ENCODE assay signal across 17 cellular contexts in the genomic region with DNA sequence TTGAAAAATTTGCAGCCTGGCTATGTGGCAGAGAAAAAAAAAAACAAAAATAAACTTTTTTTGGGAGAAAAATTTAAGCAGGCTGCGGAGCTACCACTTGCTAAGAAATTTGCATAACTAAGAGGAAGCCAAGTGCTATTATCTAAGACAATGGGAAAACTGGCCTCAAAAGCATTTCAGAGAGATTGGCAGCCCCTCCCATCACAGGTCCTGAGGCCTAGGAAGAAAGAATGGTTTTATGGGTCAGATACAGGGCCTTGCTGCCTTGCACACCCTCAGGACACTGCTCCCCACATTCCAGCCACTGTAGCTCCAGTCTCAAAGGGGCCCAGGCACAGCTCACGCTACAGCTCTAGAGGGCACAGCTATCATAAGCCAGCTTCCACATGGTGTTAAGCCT.
DNase-seq lines count a peak whose midpoint lies in the region; ATAC-seq and TF ChIP-seq lines count a peak whose summit lies in the region.
"Had no signal": no experiment of that assay in that cellular context is flagged by ENCODE, and none has a peak within 500 bp of the region (broad histone marks: within the 10 kb centered on the region; RNA-seq: fewer than 3 reads in every experiment).

No MANE protein-coding gene starts in this region.

- POLR2A ChIA-PET in MCF 10A (lab: Yijun Ruan, JAX): no interaction called here

- no peak overlapping the region for H3K23ac ChIP-seq in mesendoderm (ENCODE audit: low read length)

- no peak overlapping the region for H3K56ac ChIP-seq in mesendoderm (ENCODE audit: low read length)

- H2BK5ac ChIP-seq in mesendoderm (ENCODE audit: low read length): no peak overlapping the region

- H3K4ac ChIP-seq in mesendoderm (ENCODE audit: low read depth, low read length): no peak overlapping the region

- H3K9ac ChIP-seq in NT2/D1 (ENCODE audit: insufficient read length, low read depth): no peak overlapping the region
- no peak overlapping the region for H3K9ac ChIP-seq in mesendoderm (ENCODE audit: low read length)
- H3K9ac ChIP-seq: BLaER1, GM23248 had no signal

- H3K27ac ChIP-seq in mesendoderm (ENCODE audit: low read depth, low read length) (no peak overlapping the region), psoas muscle (no peak overlapping the region)
- H3K27ac ChIP-seq: BLaER1, GM23248 had no signal

- no peaks in the 10 kb centered on the region for H3K36me3 ChIP-seq in NT2/D1 (ENCODE audit: insufficient read depth, insufficient read length, low read length)
- H3K36me3 ChIP-seq in mesendoderm (ENCODE audit: control insufficient read depth, insufficient read depth, low read length): no peaks in the 10 kb centered on the region
- H3K36me3 ChIP-seq in psoas muscle (ENCODE audit: insufficient read depth in 1 of 2, low read depth in 1 of 2): no peaks in the 10 kb centered on the region
- H3K36me3 ChIP-seq: BLaER1 had no signal

- no peak overlapping the region for H4K8ac ChIP-seq in mesendoderm (ENCODE audit: low read depth, low read length)

- no peak for TF ChIP-seq CTCF in omental fat pad (IDR thresholded peaks at IDR 0.05)
- TF ChIP-seq CTCF in MCF 10A (IDR thresholded peaks at IDR 0.05; ENCODE audit: unreplicated experiment): no peak
- no peak for TF ChIP-seq CTCF in psoas muscle (IDR thresholded peaks at IDR 0.05)

- intact Hi-C loops in MCF 10A (cut with micrococcal nuclease): no loop called here
- intact Hi-C loops in psoas muscle (cut with DNase I): no loop called here
- intact Hi-C loops in sciatic nerve (cut with DNase I): no loop called here

- H3K9me3 ChIP-seq in NT2/D1 (ENCODE audit: insufficient read depth, low read length): 0 out of 2 replicates have a peak, but pooled peaks cover 3% of the 10 kb centered on the region
- no peaks in the 10 kb centered on the region for H3K9me3 ChIP-seq in psoas muscle
- H3K9me3 ChIP-seq: BLaER1 had no signal

- WGBS in mesendoderm (ENCODE audit: extremely low coverage, insufficient coverage, low lambda C conversion rate): no CpG with 5 or more reads among the region's 2 CpGs
- WGBS in psoas muscle, 3 donors: 85 to 92% (median 87%) methylated on average over 2 of the region's 2 CpGs

- no peak overlapping the region for H4K5ac ChIP-seq in mesendoderm (ENCODE audit: low read length)

- H3K4me1 ChIP-seq in NT2/D1 (ENCODE audit: insufficient read depth, insufficient read length) (peaks cover 3% of the 10 kb centered on the region), mesendoderm (ENCODE audit: control insufficient read depth, low read depth, low read length) (no peaks in the 10 kb centered on the region), psoas muscle (no peaks in the 10 kb centered on the region)
- H3K4me1 ChIP-seq: BLaER1 had no signal

- no peaks in the 10 kb centered on the region for H3K4me1 Mint-ChIP-seq in MCF 10A (ENCODE audit: insufficient read depth, unreplicated experiment)
- H3K4me1 Mint-ChIP-seq: CD8-positive, alpha-beta memory T cell had no signal

- H3K79me1 ChIP-seq in mesendoderm (ENCODE audit: low read length): no peaks in the 10 kb centered on the region

- H2BK120ac ChIP-seq in mesendoderm (ENCODE audit: low read depth, low read length): no peak overlapping the region

- no TSS peak for BruUV-seq in MCF 10A (replicated peaks; lab: Mats Ljungman, UMichigan)

- no peak overlapping the region for H3K4me3 Mint-ChIP-seq in MCF 10A (ENCODE audit: unreplicated experiment)
- H3K4me3 Mint-ChIP-seq: CD8-positive, alpha-beta memory T cell; HFFc6 had no signal

- H3K9me3 Mint-ChIP-seq in MCF 10A (ENCODE audit: unreplicated experiment): peaks cover 8% of the 10 kb centered on the region
- H3K9me3 Mint-ChIP-seq: HFFc6 had no signal

- no peak overlapping the region for H2AK5ac ChIP-seq in mesendoderm (ENCODE audit: low read length)

- no peaks in the 10 kb centered on the region for H3K36me3 Mint-ChIP-seq in MCF 10A (ENCODE audit: insufficient read depth, unreplicated experiment)
- H3K36me3 Mint-ChIP-seq: CD8-positive, alpha-beta memory T cell had no signal

- H2BK15ac ChIP-seq in mesendoderm (replicated peaks; ENCODE audit: low read depth): no peak overlapping the region

- no peaks in the 10 kb centered on the region for H3K79me2 ChIP-seq in mesendoderm (ENCODE audit: control insufficient read depth, insufficient read depth, low read length)

- CTCF ChIA-PET in MCF 10A (lab: Yijun Ruan, JAX): no interaction called here

- H3K27me3 Mint-ChIP-seq in MCF 10A (ENCODE audit: insufficient read depth, unreplicated experiment): no peaks in the 10 kb centered on the region

- H3K4me3 ChIP-seq in NT2/D1 (ENCODE audit: insufficient read length, low read depth) (no peak overlapping the region), mesendoderm (ENCODE audit: low read length) (no peak overlapping the region), psoas muscle (no peak overlapping the region)
- H3K4me3 ChIP-seq: BLaER1, GM23248 had no signal

- no peak overlapping the region for H3K18ac ChIP-seq in mesendoderm (ENCODE audit: low read length)

- H3K27me3 ChIP-seq in NT2/D1 (ENCODE audit: insufficient read depth, insufficient read length) (no peaks in the 10 kb centered on the region), mesendoderm (ENCODE audit: insufficient read depth, low read length, poor library complexity) (no peaks in the 10 kb centered on the region), psoas muscle (ENCODE audit: insufficient read depth in 3 of 3, low read length in 2 of 3) (no peaks in the 10 kb centered on the region)
- H3K27me3 ChIP-seq: BLaER1 had no signal

- no peak overlapping the region for H3K4me2 ChIP-seq in mesendoderm (ENCODE audit: low read length)
- H3K4me2 ChIP-seq: BLaER1 had no signal

- peak; percentile 46 for DNase-seq in ELF-1 (ENCODE audit: low read depth, low spot score)
- peak; percentile 32 for DNase-seq in NT2/D1 (ENCODE audit: low read depth, low spot score)
- DNase-seq in iPS DF 19.7 (ENCODE audit: low read depth, low spot score): peak; percentile 33
- peak; percentile 17 for DNase-seq in mesendoderm
- no peak for DNase-seq in omental fat pad (ENCODE audit: low spot score)
- no peak for DNase-seq in MCF 10A (ENCODE audit: unreplicated experiment)
- no peak for DNase-seq in psoas muscle
- no peak for DNase-seq in sciatic nerve (ENCODE audit: low spot score)
- DNase-seq: 8988T; AML-193; Calu3; CD8-positive, alpha-beta memory T cell; DMS 273 treated with DMSO at 0.1 percent for 48 hours; GM23248; HCEC 1CT; HFFc6 had no signal

- H3K27ac Mint-ChIP-seq in MCF 10A (ENCODE audit: low read depth, unreplicated experiment): no peak overlapping the region
- H3K27ac Mint-ChIP-seq: CD8-positive, alpha-beta memory T cell; HFFc6 had no signal

- ATAC-seq in omental fat pad (ENCODE audit: low FRiP score): no peak
- no peak for ATAC-seq in psoas muscle
- no peak for ATAC-seq in sciatic nerve

Comparison
In these comparisons a context has a peak if more than half of its experiments do, and no peak if none do; other contexts are left out.
1. DNase-seq: peak in ELF-1 (single experiment), NT2/D1 (single experiment), iPS DF 19.7 (single experiment) and mesendoderm (single experiment); none in omental fat pad (single experiment), MCF 10A (single experiment), psoas muscle (0 of 2) and sciatic nerve (single experiment).